In the genomic region with DNA sequence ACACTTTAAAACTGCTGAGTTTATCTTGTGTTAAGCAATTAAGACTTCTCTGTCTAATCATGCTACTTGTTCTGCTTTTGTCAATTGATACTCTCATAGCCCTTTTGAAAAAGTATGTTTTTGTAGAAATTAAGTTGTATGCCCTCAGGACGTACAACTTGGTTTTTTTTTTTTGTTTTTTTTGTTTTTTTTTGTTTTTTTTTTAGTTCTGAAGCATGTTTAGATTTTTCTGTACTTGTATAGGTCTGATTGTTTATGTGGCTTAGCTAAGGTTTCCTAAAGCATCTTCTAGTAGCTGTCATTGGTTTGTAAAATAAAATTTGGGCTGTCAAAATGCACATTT, we compare ENCODE assay signal across 17 cellular contexts. TPM values are rescaled to one million over a fixed set of nuclear protein-coding genes. Genes with fewer than 3 reads are reported as not detected.
A peak's percentile ranks its signal among the peaks of the same experiment; 100 is the strongest.
DNase-seq lines count a peak whose midpoint lies in the region; ATAC-seq and TF ChIP-seq lines count a peak whose summit lies in the region.
"Had no signal": no experiment of that assay in that cellular context is flagged by ENCODE, and none has a peak within 500 bp of the region (broad histone marks: within the 10 kb centered on the region; RNA-seq: fewer than 3 reads in every experiment).

No MANE protein-coding gene starts in this region.

- peaks cover 48% of the 10 kb centered on the region for H3K36me3 ChIP-seq in PC-9 (ENCODE audit: low read depth)
- H3K36me3 ChIP-seq in Karpas-422 (ENCODE audit: insufficient read depth, low read length) = peaks cover 63% of the 10 kb centered on the region

- peaks cover 70% of the 10 kb centered on the region for H3F3A ChIP-seq in PC-9 (ENCODE audit: insufficient read depth, low read depth)

- H3K4me1 Mint-ChIP-seq in stimulated activated naive CD8-positive, alpha-beta T cell treated with anti-CD3 and anti-CD28 coated beads, Interleukin-15, Interleukin-2, amounts not matched to agents 100 ng/mL and 50 ng/mL, for 24 hours (ENCODE audit: low read depth) = peaks cover 96% of the 10 kb centered on the region
- H3K4me1 Mint-ChIP-seq in memory B cell = peaks cover 51% of the 10 kb centered on the region

- H3K4me2 ChIP-seq in PC-9 = 0 out of 2 replicates have a peak overlapping the region, but pooled peaks have one; percentile 2
- no peak overlapping the region for H3K4me2 ChIP-seq in Karpas-422 (ENCODE audit: low read depth, low read length, poor library complexity, severe bottlenecking)

- H2AFZ ChIP-seq in PC-9 (no peak overlapping the region), Karpas-422 (ENCODE audit: low read length) (no peak overlapping the region)

- H3K27ac Mint-ChIP-seq in stimulated activated naive CD8-positive, alpha-beta T cell treated with anti-CD3 and anti-CD28 coated beads, Interleukin-15, Interleukin-2, amounts not matched to agents 100 ng/mL and 50 ng/mL, for 24 hours = peak overlapping the region; percentile 22
- H3K27ac Mint-ChIP-seq in memory B cell = peak overlapping the region; percentile 80

- no peaks in the 10 kb centered on the region for H3K9me2 ChIP-seq in PC-9 (ENCODE audit: insufficient read depth)
- no peaks in the 10 kb centered on the region for H3K9me2 ChIP-seq in Karpas-422 (replicated peaks; ENCODE audit: insufficient read depth, low read length)

- H3K27ac ChIP-seq in PC-9 (peak overlapping the region; percentile 89), Karpas-422 (ENCODE audit: low read length) (no peak overlapping the region)
- H3K27ac ChIP-seq: foreskin keratinocyte, WERI-Rb-1 had no signal

- H4K20me1 ChIP-seq in PC-9 (ENCODE audit: insufficient read depth) = peaks cover 50% of the 10 kb centered on the region
- peaks cover 56% of the 10 kb centered on the region for H4K20me1 ChIP-seq in Karpas-422 (ENCODE audit: insufficient read depth, low read depth, low read length)

- H3K9ac ChIP-seq in Karpas-422 (ENCODE audit: low read length) = no peak overlapping the region

- no peak for DNase-seq in stimulated activated naive CD8-positive, alpha-beta T cell treated with anti-CD3 and anti-CD28 coated beads, Interleukin-15, Interleukin-2, amounts not matched to agents 100 U/mL and 50 U/mL, for 24 hours
- DNase-seq in PC-9 (no peak), memory B cell (ENCODE audit: low spot score in 2 of 2) (no peak), H4 (ENCODE audit: low spot score) (no peak), Karpas-422 (no peak), NCI-H187 (lab: John Stamatoyannopoulos, UW) (no peak)
- DNase-seq: activated CD8-positive, alpha-beta memory T cell treated with anti-CD3 and anti-CD28 coated beads, Interleukin-2, amount 50 U/mL, for 4 hours; adrenal gland; foreskin keratinocyte; H7; MV-4-11; NCI-H2081; substantia nigra; SW 1271; WERI-Rb-1 had no signal

- no peaks in the 10 kb centered on the region for H3K27me3 ChIP-seq in PC-9 (ENCODE audit: insufficient read depth, low read depth)
- H3K27me3 ChIP-seq in Karpas-422 (ENCODE audit: low read length) = no peaks in the 10 kb centered on the region
- H3K27me3 ChIP-seq: adrenal gland, foreskin keratinocyte had no signal

- no peak for TF ChIP-seq CTCF in PC-9 (conservative IDR thresholded peaks at IDR 0.05)

- CTCF ChIA-PET in PC-9 (lab: Charles Lee) = no interaction called here

- BruUV-seq in PC-9 (replicated peaks; lab: Mats Ljungman, UMichigan) = no TSS peak

- ATAC-seq in stimulated activated naive CD8-positive, alpha-beta T cell treated with anti-CD3 and anti-CD28 coated beads, Interleukin-15, Interleukin-2, amounts not matched to agents 100 U/mL and 50 U/mL, for 24 hours = no peak
- no peak for ATAC-seq in memory B cell (ENCODE audit: low read depth)
- ATAC-seq: foreskin keratinocyte had no signal

- H3K9me3 Mint-ChIP-seq in stimulated activated naive CD8-positive, alpha-beta T cell treated with anti-CD3 and anti-CD28 coated beads, Interleukin-15, Interleukin-2, amounts not matched to agents 100 ng/mL and 50 ng/mL, for 24 hours = no peaks in the 10 kb centered on the region
- H3K9me3 Mint-ChIP-seq in memory B cell = no peaks in the 10 kb centered on the region

- peaks cover 98% of the 10 kb centered on the region for H3K79me2 ChIP-seq in PC-9 (ENCODE audit: low read depth)
- H3K79me2 ChIP-seq in Karpas-422 (ENCODE audit: low read length) = peaks cover 96% of the 10 kb centered on the region

- H3K4me3 ChIP-seq in PC-9 = no peak overlapping the region
- no peak overlapping the region for H3K4me3 ChIP-seq in Karpas-422 (ENCODE audit: low read length)
- H3K4me3 ChIP-seq: adrenal gland, GM12878 had no signal

- no peaks in the 10 kb centered on the region for H3K27me3 Mint-ChIP-seq in stimulated activated naive CD8-positive, alpha-beta T cell treated with anti-CD3 and anti-CD28 coated beads, Interleukin-15, Interleukin-2, amounts not matched to agents 100 ng/mL and 50 ng/mL, for 24 hours
- H3K27me3 Mint-ChIP-seq in memory B cell = no peaks in the 10 kb centered on the region

- POLR2A ChIA-PET in PC-9 (lab: Charles Lee; ENCODE audit: unreplicated experiment) = interaction anchor here (0.7 kb wide), 1 partner anchor 15 kb away, joined by 5 read pairs; no protein-coding TSS in a partner anchor

- H3K9me3 ChIP-seq in PC-9 (ENCODE audit: insufficient read depth, low read depth) = no peaks in the 10 kb centered on the region
- H3K9me3 ChIP-seq in Karpas-422 (ENCODE audit: low read length) = no peaks in the 10 kb centered on the region
- H3K9me3 ChIP-seq: adrenal gland had no signal

- peaks cover 78% of the 10 kb centered on the region for H3K4me1 ChIP-seq in PC-9 (replicated peaks; ENCODE audit: insufficient read depth)
- H3K4me1 ChIP-seq in Karpas-422 (ENCODE audit: low read length) = peaks cover 3% of the 10 kb centered on the region; the same call in 1 of the 2 replicates

- peaks cover 92% of the 10 kb centered on the region for H3K36me3 Mint-ChIP-seq in stimulated activated naive CD8-positive, alpha-beta T cell treated with anti-CD3 and anti-CD28 coated beads, Interleukin-15, Interleukin-2, amounts not matched to agents 100 ng/mL and 50 ng/mL, for 24 hours (ENCODE audit: low read depth)
- H3K36me3 Mint-ChIP-seq in memory B cell = peaks cover 25% of the 10 kb centered on the region

- intact Hi-C loops in PC-9 (cut with micrococcal nuclease; ENCODE audit: unreplicated experiment) = loop anchor here (5.0 kb wide), 1 partner anchor 156 kb away; no protein-coding TSS in a partner anchor

- no peak overlapping the region for H3K4me3 Mint-ChIP-seq in stimulated activated naive CD8-positive, alpha-beta T cell treated with anti-CD3 and anti-CD28 coated beads, Interleukin-15, Interleukin-2, amounts not matched to agents 100 ng/mL and 50 ng/mL, for 24 hours
- H3K4me3 Mint-ChIP-seq in memory B cell = no peak overlapping the region

RNA-seq across cellular contexts. Expression of a gene that starts 21.4 kb away (rescaled TPM):
- 61.1 and 82.8 TPM in 2 replicates for total RNA-seq in PC-9 (2021)
- 37.0 and 45.7 TPM in 2 replicates for total RNA-seq in H4 (2014; rRNA removed; shearing (Covaris generic))
- 45.1 and 51.2 TPM in 2 replicates for total RNA-seq in Karpas-422 (2014; rRNA removed; shearing (Covaris generic); ENCODE audit: low replicate concordance)
